Comparison of ENCODE assay signal across 16 cellular contexts in genomic region chr2:128384446-128384845, GRCh38.
"Had no signal": no experiment of that assay in that cellular context is flagged by ENCODE, and none has a peak within 500 bp of the region (broad histone marks: within the 10 kb centered on the region; RNA-seq: fewer than 3 reads in every experiment).

No MANE protein-coding gene starts in this region.

- DNase-seq: activated CD4-positive, alpha-beta memory T cell treated with anti-CD3 and anti-CD28 coated beads, Interleukin-2, amount 10 ng/mL, durations not matched to agents 7 days and 5 days; activated CD4-positive, alpha-beta T cell treated with anti-CD3 and anti-CD28 coated beads for 48 hours; activated CD4-positive, CD25-positive, alpha-beta regulatory T cell; activated T-cell treated with anti-CD3 and anti-CD28 coated beads, Interleukin-2, amount 50 U/mL, for 72 hours; amygdala; cerebellar nuclear complex; erythroblast; foreskin fibroblast; left ventricle myocardium inferior; nephron progenitor cell; nucleus accumbens; stimulated activated CD4-positive, alpha-beta T cell treated with anti-CD3 and anti-CD28 coated beads, Interleukin-4, amount 100 ng/mL, for 1 hour; stimulated activated naive CD8-positive, alpha-beta T cell treated with anti-CD3 and anti-CD28 coated beads, Interleukin-15, Interleukin-2, amounts not matched to agents 100 U/mL and 50 U/mL, for 24 hours; substantia nigra; SW 1271 had no signal

- H3K9me3 Mint-ChIP-seq: activated CD4-positive, alpha-beta memory T cell treated with anti-CD3 and anti-CD28 coated beads, Interleukin-2, amount 10 ng/mL, durations not matched to agents 7 days and 5 days; activated T-cell treated with anti-CD3 and anti-CD28 coated beads, Interleukin-2, amount 50 U/mL, for 72 hours had no signal

- H3K27me3 Mint-ChIP-seq: activated CD4-positive, alpha-beta memory T cell treated with anti-CD3 and anti-CD28 coated beads, Interleukin-2, amount 10 ng/mL, durations not matched to agents 7 days and 5 days had no signal

- H3K4me3 Mint-ChIP-seq: activated CD4-positive, alpha-beta memory T cell treated with anti-CD3 and anti-CD28 coated beads, Interleukin-2, amount 10 ng/mL, durations not matched to agents 7 days and 5 days; activated T-cell treated with anti-CD3 and anti-CD28 coated beads, Interleukin-2, amount 50 U/mL, for 72 hours; nephron progenitor cell; T-helper 17 cell had no signal

- H3K27ac Mint-ChIP-seq: activated CD4-positive, alpha-beta memory T cell treated with anti-CD3 and anti-CD28 coated beads, Interleukin-2, amount 10 ng/mL, durations not matched to agents 7 days and 5 days; activated T-cell treated with anti-CD3 and anti-CD28 coated beads, Interleukin-2, amount 50 U/mL, for 72 hours; nephron progenitor cell; T-helper 17 cell had no signal

- H3K4me1 Mint-ChIP-seq: activated CD4-positive, alpha-beta memory T cell treated with anti-CD3 and anti-CD28 coated beads, Interleukin-2, amount 10 ng/mL, durations not matched to agents 7 days and 5 days; T-helper 17 cell had no signal

- ATAC-seq: activated T-cell treated with anti-CD3 and anti-CD28 coated beads, Interleukin-2, amount 50 U/mL, for 72 hours; stimulated activated naive CD8-positive, alpha-beta T cell treated with anti-CD3 and anti-CD28 coated beads, Interleukin-15, Interleukin-2, amounts not matched to agents 100 U/mL and 50 U/mL, for 24 hours; T-helper 17 cell had no signal
